ENCODE assay signal across 30 cellular contexts in genomic region chr18:33421225-33421624, GRCh38. TPM values are rescaled to one million over a fixed set of nuclear protein-coding genes. Genes with fewer than 3 reads are reported as not detected.
"Had no signal": no experiment of that assay in that cellular context is flagged by ENCODE, and none has a peak within 500 bp of the region (broad histone marks: within the 10 kb centered on the region; RNA-seq: fewer than 3 reads in every experiment).

No MANE protein-coding gene starts in this region.

- DNase-seq: activated CD4-positive, alpha-beta memory T cell treated with anti-CD3 and anti-CD28 coated beads for 36 hours; activated CD4-positive, alpha-beta T cell treated with anti-CD3 and anti-CD28 coated beads for 36 hours; activated CD4-positive, alpha-beta T cell treated with anti-CD3 and anti-CD28 coated beads, Interleukin-2, amount 10 ng/mL, durations not matched to agents 24 days and 14 days; activated CD4-positive, CD25-positive, alpha-beta regulatory T cell; activated CD4-positive, CD25-positive, alpha-beta regulatory T cell treated with anti-CD3 and anti-CD28 coated beads, Interleukin-2, amount 50 U/mL, for 72 hours; activated CD8-positive, alpha-beta memory T cell treated with anti-CD3 and anti-CD28 coated beads, Interleukin-2, amount 10 ng/mL, durations not matched to agents 7 days and 5 days; activated CD8-positive, alpha-beta memory T cell treated with anti-CD3 and anti-CD28 coated beads, Interleukin-2, amount 50 U/mL, for 4 hours; activated CD8-positive, alpha-beta T cell treated with anti-CD3 and anti-CD28 coated beads, Interleukin-2, amount 10 ng/mL, durations not matched to agents 7 days and 5 days; activated effector memory CD4-positive, alpha-beta T cell treated with anti-CD3 and anti-CD28 coated beads, Interleukin-2, amount 50 U/mL, for 16 hours; activated naive CD4-positive, alpha-beta T cell treated with anti-CD3 and anti-CD28 coated beads for 36 hours; activated naive CD8-positive, alpha-beta T cell treated with anti-CD3 and anti-CD28 coated beads for 36 hours; activated naive CD8-positive, alpha-beta T cell treated with anti-CD3 and anti-CD28 coated beads, Interleukin-2, amount 50 U/mL, for 24 hours; activated T-cell treated with anti-CD3 and anti-CD28 coated beads, Interleukin-2, amount 50 U/mL, for 1 hour; activated T-cell treated with anti-CD3 and anti-CD28 coated beads, Interleukin-2, amount 50 U/mL, for 48 hours; adrenal gland; amygdala; aorta; body of pancreas; cortex of kidney; dermis blood vessel endothelial cell; effector CD4-positive, alpha-beta T cell; effector memory CD8-positive, alpha-beta T cell; erythroblast; esophagus squamous epithelium; T-helper 2 cell had no signal

- H3K27me3 ChIP-seq: adrenal gland, body of pancreas, esophagus squamous epithelium had no signal

- H3K4me1 ChIP-seq: adrenal gland, body of pancreas, esophagus squamous epithelium had no signal

- H3K36me3 ChIP-seq: adrenal gland, esophagus squamous epithelium had no signal

- H3K4me3 ChIP-seq: adrenal gland, body of pancreas, esophagus squamous epithelium had no signal

- H3K9me3 ChIP-seq: adrenal gland, body of pancreas, esophagus squamous epithelium had no signal

RNA-seq across cellular contexts. Expression of gene CCDC178, which starts 19.3 kb away (rescaled TPM):
- total RNA-seq: activated CD4-positive, alpha-beta memory T cell treated with anti-CD3 and anti-CD28 coated beads for 36 hours; activated CD4-positive, alpha-beta T cell treated with anti-CD3 and anti-CD28 coated beads for 36 hours; activated CD4-positive, alpha-beta T cell treated with anti-CD3 and anti-CD28 coated beads, Interleukin-2, amount 10 ng/mL, durations not matched to agents 24 days and 14 days; activated CD8-positive, alpha-beta memory T cell treated with anti-CD3 and anti-CD28 coated beads for 36 hours; activated CD8-positive, alpha-beta memory T cell treated with anti-CD3 and anti-CD28 coated beads, Interleukin-2, amount 10 ng/mL, durations not matched to agents 7 days and 5 days; activated CD8-positive, alpha-beta T cell treated with anti-CD3 and anti-CD28 coated beads, Interleukin-2, amount 10 ng/mL, durations not matched to agents 7 days and 5 days; activated naive CD4-positive, alpha-beta T cell treated with anti-CD3 and anti-CD28 coated beads for 36 hours; activated naive CD8-positive, alpha-beta T cell treated with anti-CD3 and anti-CD28 coated beads for 36 hours; activated T-helper 1 cell treated with anti-CD3 and anti-CD28 coated beads, Interleukin-12 subunit alpha, Interleukin-12 subunit beta, Interleukin-2, Interleukin-4 antibody, amounts not matched to agents 30 ng/mL and 10 ng/mL and 1 ng/mL, durations not matched to agents 14 hours and 24 hours and 36 hours; activated T-helper 2 cell treated with anti-CD3 and anti-CD28 coated beads, Interferon-gamma antibody, Interleukin-2, Interleukin-4, amounts not matched to agents 10 μg/mL and 5 μg/mL and 100 μg/mL, durations not matched to agents 14 hours and 24 hours and 36 hours; chondrocyte; T-helper 1 cell treated with Interleukin-12 subunit alpha and Interleukin-12 subunit beta and Interleukin-4 antibody, amounts not matched to agents 30 ng/mL and 1 ng/mL, for 36 hours had no signal
